Comparison of ENCODE assay signal across 18 cellular contexts in genomic region chr10:65294329-65294728, GRCh38.
DNase-seq lines count a peak whose midpoint lies in the region; ATAC-seq, FAIRE-seq and TF ChIP-seq lines count a peak whose summit lies in the region.
"Had no signal": no experiment of that assay in that cellular context is flagged by ENCODE, and none has a peak within 500 bp of the region (broad histone marks: within the 10 kb centered on the region; RNA-seq: fewer than 3 reads in every experiment).

No MANE protein-coding gene starts in this region.

- no peak for TF ChIP-seq POLR2A in H54 (IDR thresholded peaks at IDR 0.05; ENCODE audit: low read depth, low read length)

- no peaks in the 10 kb centered on the region for H3K27me3 Mint-ChIP-seq in nephron progenitor cell (ENCODE audit: low read depth, poor library complexity)
- no peaks in the 10 kb centered on the region for H3K27me3 Mint-ChIP-seq in activated T-cell treated with anti-CD3 and anti-CD28 coated beads, Interleukin-2, amount 50 U/mL, for 4 hours (ENCODE audit: low read depth)
- H3K27me3 Mint-ChIP-seq: activated CD4-positive, alpha-beta T cell treated with anti-CD3 and anti-CD28 coated beads, Interleukin-2, amount 10 ng/mL, durations not matched to agents 7 days and 5 days had no signal

- H3K4me3 ChIP-seq in fibroblast of pulmonary artery (replicated peaks; ENCODE audit: low read depth, low read length): no peak overlapping the region
- H3K4me3 ChIP-seq: HAP-1, heart left ventricle, neural progenitor cell had no signal

- peak; percentile 85 for FAIRE-seq in H54 (lab: Jason Lieb, UNC)

- TF ChIP-seq CTCF in fibroblast of pulmonary artery (IDR thresholded peaks at IDR 0.05; ENCODE audit: low read length, missing control alignments) (no peak), nephron progenitor cell (IDR thresholded peaks at IDR 0.05) (no peak)

- no peak overlapping the region for H3K4me3 Mint-ChIP-seq in nephron progenitor cell
- no peak overlapping the region for H3K4me3 Mint-ChIP-seq in stimulated activated effector memory CD8-positive, alpha-beta T cell treated with anti-CD3 and anti-CD28 coated beads, Interleukin-12 subunit alpha, Interleukin-12 subunit beta, amount 100 ng/mL, for 72 hours
- no peak overlapping the region for H3K4me3 Mint-ChIP-seq in activated T-cell treated with anti-CD3 and anti-CD28 coated beads, Interleukin-2, amount 50 U/mL, for 4 hours
- H3K4me3 Mint-ChIP-seq: activated CD4-positive, alpha-beta T cell treated with anti-CD3 and anti-CD28 coated beads, Interleukin-2, amount 10 ng/mL, durations not matched to agents 7 days and 5 days; neural progenitor cell had no signal

- H3K36me3 Mint-ChIP-seq in nephron progenitor cell (ENCODE audit: low read depth): no peaks in the 10 kb centered on the region
- no peaks in the 10 kb centered on the region for H3K36me3 Mint-ChIP-seq in stimulated activated effector memory CD8-positive, alpha-beta T cell treated with anti-CD3 and anti-CD28 coated beads, Interleukin-12 subunit alpha, Interleukin-12 subunit beta, amount 100 ng/mL, for 72 hours
- no peaks in the 10 kb centered on the region for H3K36me3 Mint-ChIP-seq in activated T-cell treated with anti-CD3 and anti-CD28 coated beads, Interleukin-2, amount 50 U/mL, for 4 hours (ENCODE audit: insufficient read depth)
- H3K36me3 Mint-ChIP-seq: neural progenitor cell had no signal

- peaks cover 8% of the 10 kb centered on the region for H3K4me1 Mint-ChIP-seq in nephron progenitor cell
- H3K4me1 Mint-ChIP-seq in stimulated activated effector memory CD8-positive, alpha-beta T cell treated with anti-CD3 and anti-CD28 coated beads, Interleukin-12 subunit alpha, Interleukin-12 subunit beta, amount 100 ng/mL, for 72 hours: no peaks in the 10 kb centered on the region
- no peaks in the 10 kb centered on the region for H3K4me1 Mint-ChIP-seq in activated T-cell treated with anti-CD3 and anti-CD28 coated beads, Interleukin-2, amount 50 U/mL, for 4 hours (ENCODE audit: low read depth)
- H3K4me1 Mint-ChIP-seq: activated CD4-positive, alpha-beta T cell treated with anti-CD3 and anti-CD28 coated beads, Interleukin-2, amount 10 ng/mL, durations not matched to agents 7 days and 5 days; neural progenitor cell had no signal

- DNase-seq in H54 (ENCODE audit: insufficient read length, low spot score) (peak; percentile 2), M059J (ENCODE audit: low read depth) (peak; percentile 1), fibroblast of pulmonary artery (ENCODE audit: low read depth) (peak; percentile 9), nephron progenitor cell (no peak), NOMO-1 (lab: John Stamatoyannopoulos, UW; ENCODE audit: unreplicated experiment in 2 of 2) (no peak)
- DNase-seq in stimulated activated effector memory CD8-positive, alpha-beta T cell treated with anti-CD3 and anti-CD28 coated beads, Interleukin-12 subunit alpha, Interleukin-12 subunit beta, amount 100 ng/mL, for 72 hours (ENCODE audit: low spot score in 2 of 2): no peak
- no peak for DNase-seq in activated T-cell treated with anti-CD3 and anti-CD28 coated beads, Interleukin-2, amount 50 U/mL, for 4 hours
- DNase-seq in stimulated activated CD4-positive, alpha-beta T cell treated with anti-CD3 and anti-CD28 coated beads, Interleukin-2, amount 100 ng/mL, for 48 hours: no peak
- DNase-seq: activated CD4-positive, alpha-beta T cell treated with anti-CD3 and anti-CD28 coated beads, Interleukin-2, amount 10 ng/mL, durations not matched to agents 7 days and 5 days; anterior cingulate cortex; effector CD8-positive, alpha-beta T cell; heart left ventricle; NCI-H1694; stimulated activated CD4-positive, alpha-beta T cell treated with anti-CD3 and anti-CD28 coated beads, Interleukin-15, amount 100 ng/mL, for 24 hours; stimulated activated naive CD8-positive, alpha-beta T cell treated with anti-CD3 and anti-CD28 coated beads, Interleukin-15, Interleukin-2, amounts not matched to agents 100 U/mL and 50 U/mL, for 24 hours; trophoblast cell had no signal

- no peak for ATAC-seq in stimulated activated effector memory CD8-positive, alpha-beta T cell treated with anti-CD3 and anti-CD28 coated beads, Interleukin-12 subunit alpha, Interleukin-12 subunit beta, amount 100 ng/mL, for 72 hours
- no peak for ATAC-seq in activated T-cell treated with anti-CD3 and anti-CD28 coated beads, Interleukin-2, amount 50 U/mL, for 4 hours
- ATAC-seq: heart left ventricle; stimulated activated naive CD8-positive, alpha-beta T cell treated with anti-CD3 and anti-CD28 coated beads, Interleukin-15, Interleukin-2, amounts not matched to agents 100 U/mL and 50 U/mL, for 24 hours had no signal

- H3K9me3 Mint-ChIP-seq in nephron progenitor cell: no peaks in the 10 kb centered on the region
- peaks cover 8% of the 10 kb centered on the region for H3K9me3 Mint-ChIP-seq in stimulated activated effector memory CD8-positive, alpha-beta T cell treated with anti-CD3 and anti-CD28 coated beads, Interleukin-12 subunit alpha, Interleukin-12 subunit beta, amount 100 ng/mL, for 72 hours
- peaks cover 7% of the 10 kb centered on the region for H3K9me3 Mint-ChIP-seq in activated T-cell treated with anti-CD3 and anti-CD28 coated beads, Interleukin-2, amount 50 U/mL, for 4 hours
- H3K9me3 Mint-ChIP-seq: neural progenitor cell had no signal

- peak overlapping the region; percentile 29 for H3K27ac Mint-ChIP-seq in nephron progenitor cell
- no peak overlapping the region for H3K27ac Mint-ChIP-seq in stimulated activated effector memory CD8-positive, alpha-beta T cell treated with anti-CD3 and anti-CD28 coated beads, Interleukin-12 subunit alpha, Interleukin-12 subunit beta, amount 100 ng/mL, for 72 hours
- H3K27ac Mint-ChIP-seq: activated CD4-positive, alpha-beta T cell treated with anti-CD3 and anti-CD28 coated beads, Interleukin-2, amount 10 ng/mL, durations not matched to agents 7 days and 5 days; neural progenitor cell had no signal

Comparison
In these comparisons a context has a peak if more than half of its experiments do, and no peak if none do; other contexts are left out.
1. DNase-seq: peak in H54 (single experiment), M059J (single experiment) and fibroblast of pulmonary artery (single experiment); none in nephron progenitor cell (single experiment), stimulated activated effector memory CD8-positive, alpha-beta T cell treated with anti-CD3 and anti-CD28 coated beads, Interleukin-12 subunit alpha, Interleukin-12 subunit beta, amount 100 ng/mL, for 72 hours (0 of 2), activated T-cell treated with anti-CD3 and anti-CD28 coated beads, Interleukin-2, amount 50 U/mL, for 4 hours (single experiment), NOMO-1 (0 of 2) and stimulated activated CD4-positive, alpha-beta T cell treated with anti-CD3 and anti-CD28 coated beads, Interleukin-2, amount 100 ng/mL, for 48 hours (0 of 2).